ENCODE assay signal across 13 cellular contexts in genomic region chr1:44068442-44068861, GRCh38. TPM values are rescaled to one million over a fixed set of nuclear protein-coding genes. Genes with fewer than 3 reads are reported as not detected.
A peak's percentile ranks its signal among the peaks of the same experiment; 100 is the strongest.
DNase-seq lines count a peak whose midpoint lies in the region; ATAC-seq lines count a peak whose summit lies in the region.
"Had no signal": no experiment of that assay in that cellular context is flagged by ENCODE, and none has a peak within 500 bp of the region (broad histone marks: within the 10 kb centered on the region; RNA-seq: fewer than 3 reads in every experiment).

No MANE protein-coding gene starts in this region.

- peak; percentile 73 for DNase-seq in OCI-M1 (lab: John Stamatoyannopoulos, UW)
- DNase-seq in left ventricle myocardium superior, result no peak
- peak; percentile 53 for DNase-seq in stimulated activated naive B cell treated with anti-CD40 and anti-IgM and Interleukin-4, amounts not matched to agents 10 μg/mL and 1 μg/mL and 100 μg/mL, for 72 hours
- no peak for DNase-seq in NCI-H446 (lab: John Stamatoyannopoulos, UW)
- no peak for DNase-seq in SW 1271 (lab: John Stamatoyannopoulos, UW)
- DNase-seq in NCI-H1105 treated with DMSO at 0.1 percent for 48 hours (lab: John Stamatoyannopoulos, UW), result no peak
- DNase-seq: DMS53; effector CD4-positive, alpha-beta T cell; NCI-H2029 had no signal

- H3K27me3 Mint-ChIP-seq in stimulated activated naive B cell treated with anti-CD40 and anti-IgM and Interleukin-4, amounts not matched to agents 10 μg/mL and 1 μg/mL and 100 μg/mL, for 72 hours, result no peaks in the 10 kb centered on the region

- intact Hi-C loops in left ventricle myocardium superior (cut with micrococcal nuclease), result no loop called here

- H3K27ac Mint-ChIP-seq in stimulated activated naive B cell treated with anti-CD40 and anti-IgM and Interleukin-4, amounts not matched to agents 10 μg/mL and 1 μg/mL and 100 μg/mL, for 72 hours, result peak overlapping the region; percentile 90
- H3K27ac Mint-ChIP-seq: activated naive CD8-positive, alpha-beta T cell; stimulated activated naive CD8-positive, alpha-beta T cell treated with anti-CD3 and anti-CD28 coated beads, Interleukin-15, Interleukin-2, amounts not matched to agents 100 ng/mL and 50 ng/mL, for 24 hours had no signal

- H3K9me3 Mint-ChIP-seq in stimulated activated naive B cell treated with anti-CD40 and anti-IgM and Interleukin-4, amounts not matched to agents 10 μg/mL and 1 μg/mL and 100 μg/mL, for 72 hours, result peaks cover 0 to 4% of the 10 kb centered on the region in 2 donors
- H3K9me3 Mint-ChIP-seq: stimulated activated naive CD8-positive, alpha-beta T cell treated with anti-CD3 and anti-CD28 coated beads, Interleukin-15, Interleukin-2, amounts not matched to agents 100 ng/mL and 50 ng/mL, for 24 hours had no signal

- peaks cover 45 to 55% of the 10 kb centered on the region in 2 donors for H3K4me1 Mint-ChIP-seq in stimulated activated naive B cell treated with anti-CD40 and anti-IgM and Interleukin-4, amounts not matched to agents 10 μg/mL and 1 μg/mL and 100 μg/mL, for 72 hours

- peak overlapping the region; percentile 59 to 69 for H3K4me3 Mint-ChIP-seq in stimulated activated naive B cell treated with anti-CD40 and anti-IgM and Interleukin-4, amounts not matched to agents 10 μg/mL and 1 μg/mL and 100 μg/mL, for 72 hours
- H3K4me3 Mint-ChIP-seq: activated naive CD8-positive, alpha-beta T cell; stimulated activated naive CD8-positive, alpha-beta T cell treated with anti-CD3 and anti-CD28 coated beads, Interleukin-15, Interleukin-2, amounts not matched to agents 100 ng/mL and 50 ng/mL, for 24 hours had no signal

- ATAC-seq in GM21447 (IDR thresholded peaks at IDR 0.05; ENCODE audit: unreplicated experiment) (peak; percentile 51), left ventricle myocardium superior (peak; percentile 57)
- peak; percentile 79 to 83 for ATAC-seq in stimulated activated naive B cell treated with anti-CD40 and anti-IgM and Interleukin-4, amounts not matched to agents 10 μg/mL and 1 μg/mL and 100 μg/mL, for 72 hours (replicated peaks)

- H3K36me3 Mint-ChIP-seq in stimulated activated naive B cell treated with anti-CD40 and anti-IgM and Interleukin-4, amounts not matched to agents 10 μg/mL and 1 μg/mL and 100 μg/mL, for 72 hours, result peaks cover 1 to 4% of the 10 kb centered on the region in 2 donors
- H3K36me3 Mint-ChIP-seq: activated naive CD8-positive, alpha-beta T cell had no signal

RNA-seq across cellular contexts. Expression of gene SLC6A9, which starts 37.2 kb away (rescaled TPM):
- 1.6 TPM for total RNA-seq in left ventricle myocardium superior

RNA-seq across cellular contexts. Expression of gene KLF17, which starts 50.2 kb away (rescaled TPM):
- total RNA-seq in left ventricle myocardium superior, result not detected
- total RNA-seq: heart left ventricle had no signal

Comparison
In these comparisons a context has a peak if more than half of its experiments do, and no peak if none do; other contexts are left out.
1. DNase-seq: peak in OCI-M1 (single experiment) and stimulated activated naive B cell treated with anti-CD40 and anti-IgM and Interleukin-4, amounts not matched to agents 10 μg/mL and 1 μg/mL and 100 μg/mL, for 72 hours (single experiment); none in left ventricle myocardium superior (single experiment), NCI-H446 (0 of 2), SW 1271 (0 of 2) and NCI-H1105 treated with DMSO at 0.1 percent for 48 hours (single experiment).
2. Peak in every context shown above with its lines, with median percentiles within 50 percentile points of each other: ATAC-seq.